ENCODE assay signal across 16 cellular contexts in the genomic region with DNA sequence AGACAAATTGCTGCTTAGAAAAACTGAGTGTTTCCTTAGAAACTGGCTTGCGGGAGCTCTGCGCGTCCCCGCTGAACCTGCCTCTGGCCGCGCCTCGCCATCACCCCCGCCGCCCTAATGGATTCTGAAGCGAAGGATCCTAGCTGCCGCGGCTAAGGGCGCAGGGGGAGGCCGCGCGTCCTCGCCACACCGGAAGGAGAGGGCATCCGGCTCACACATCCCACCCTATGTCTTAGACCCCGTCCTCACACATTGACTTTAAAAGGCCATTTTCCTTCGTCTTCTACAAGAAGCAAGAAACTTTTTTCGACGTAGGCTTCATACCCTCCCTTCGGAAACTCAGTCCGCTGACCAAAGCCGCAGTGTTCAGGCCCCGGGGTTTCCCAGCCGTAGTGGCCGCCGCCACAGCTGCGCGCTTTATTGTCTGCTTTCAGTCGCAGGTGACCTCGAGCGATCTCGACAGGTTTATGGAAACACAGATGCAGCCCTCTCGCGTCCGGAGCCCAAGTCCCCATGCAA. TPM values are rescaled to one million over a fixed set of nuclear protein-coding genes. Genes with fewer than 3 reads are reported as not detected.
A peak's percentile ranks its signal among the peaks of the same experiment; 100 is the strongest.
DNase-seq lines count a peak whose midpoint lies in the region; ATAC-seq and TF ChIP-seq lines count a peak whose summit lies in the region.
"Had no signal": no experiment of that assay in that cellular context is flagged by ENCODE, and none has a peak within 500 bp of the region (broad histone marks: within the 10 kb centered on the region; RNA-seq: fewer than 3 reads in every experiment).

No MANE protein-coding gene starts in this region.

- H3K9me3 ChIP-seq in iPS-18c (ENCODE audit: control insufficient read depth, insufficient read depth, low read length) = no peaks in the 10 kb centered on the region
- peaks cover 7% of the 10 kb centered on the region for H3K9me3 ChIP-seq in BE2C
- H3K9me3 ChIP-seq: transverse colon had no signal

- peaks cover 3% of the 10 kb centered on the region for H3K36me3 Mint-ChIP-seq in activated naive CD4-positive, alpha-beta T cell treated with anti-CD3 and anti-CD28 coated beads, Interleukin-2, amount 10 ng/mL, durations not matched to agents 7 days and 5 days
- H3K36me3 Mint-ChIP-seq in activated naive CD4-positive, alpha-beta T cell treated with anti-CD3 and anti-CD28 coated beads for 36 hours (ENCODE audit: low read depth) = peaks cover 1% of the 10 kb centered on the region
- peaks cover 5 to 7% of the 10 kb centered on the region in 2 donors for H3K36me3 Mint-ChIP-seq in stimulated activated naive B cell treated with anti-CD40 and anti-IgM and Interleukin-4, amounts not matched to agents 10 μg/mL and 1 μg/mL and 100 μg/mL, for 72 hours
- H3K36me3 Mint-ChIP-seq: memory B cell had no signal

- DNase-seq in activated naive CD4-positive, alpha-beta T cell treated with anti-CD3 and anti-CD28 coated beads, Interleukin-2, amount 10 ng/mL, durations not matched to agents 7 days and 5 days = no peak
- no peak for DNase-seq in activated naive CD4-positive, alpha-beta T cell treated with anti-CD3 and anti-CD28 coated beads for 36 hours
- DNase-seq in NCI-H510A (lab: John Stamatoyannopoulos, UW) (peak; percentile 30), BE2C (no peak)
- no peak for DNase-seq in stimulated activated naive B cell treated with anti-CD40 and anti-IgM and Interleukin-4, amounts not matched to agents 10 μg/mL and 1 μg/mL and 100 μg/mL, for 72 hours
- DNase-seq: SK-N-SH, transverse colon had no signal

- no peaks in the 10 kb centered on the region for H3K4me1 ChIP-seq in BE2C

- no peaks in the 10 kb centered on the region for H3K36me3 ChIP-seq in BE2C
- H3K36me3 ChIP-seq: transverse colon had no signal

- no peak for ATAC-seq in stimulated activated naive B cell treated with anti-CD40 and anti-IgM and Interleukin-4, amounts not matched to agents 10 μg/mL and 1 μg/mL and 100 μg/mL, for 72 hours (replicated peaks)
- no peak for ATAC-seq in GM19455 (IDR thresholded peaks at IDR 0.05; ENCODE audit: unreplicated experiment)
- ATAC-seq in HG03280 (IDR thresholded peaks at IDR 0.05; ENCODE audit: unreplicated experiment) = no peak

- peak overlapping the region; percentile 34 for H3K27ac Mint-ChIP-seq in activated naive CD4-positive, alpha-beta T cell treated with anti-CD3 and anti-CD28 coated beads, Interleukin-2, amount 10 ng/mL, durations not matched to agents 7 days and 5 days
- no peak overlapping the region for H3K27ac Mint-ChIP-seq in activated naive CD4-positive, alpha-beta T cell treated with anti-CD3 and anti-CD28 coated beads for 36 hours
- peak overlapping the region; percentile 76 for H3K27ac Mint-ChIP-seq in stimulated activated naive B cell treated with anti-CD40 and anti-IgM and Interleukin-4, amounts not matched to agents 10 μg/mL and 1 μg/mL and 100 μg/mL, for 72 hours
- H3K27ac Mint-ChIP-seq: memory B cell had no signal

- CTCF ChIA-PET in activated naive CD4-positive, alpha-beta T cell treated with anti-CD3 and anti-CD28 coated beads, Interleukin-2, amount 10 ng/mL, durations not matched to agents 7 days and 5 days (lab: Charles Lee) = no interaction called here
- CTCF ChIA-PET in activated naive CD4-positive, alpha-beta T cell treated with anti-CD3 and anti-CD28 coated beads for 36 hours (lab: Charles Lee) = interaction anchor here (0.6 kb wide), 1 partner anchor 1253 kb away, joined by 3 read pairs; no protein-coding TSS in a partner anchor

- intact Hi-C loops in activated naive CD4-positive, alpha-beta T cell treated with anti-CD3 and anti-CD28 coated beads for 36 hours (cut with micrococcal nuclease) = loop anchor here (1.0 kb wide), 1 partner anchor 8 kb away; no protein-coding TSS in a partner anchor

- no peak for TF ChIP-seq CTCF in BE2C (IDR thresholded peaks at IDR 0.05; ENCODE audit: low read depth, low read length)

- H3K27me3 Mint-ChIP-seq in activated naive CD4-positive, alpha-beta T cell treated with anti-CD3 and anti-CD28 coated beads, Interleukin-2, amount 10 ng/mL, durations not matched to agents 7 days and 5 days = peaks cover 68% of the 10 kb centered on the region
- peaks cover 78% of the 10 kb centered on the region for H3K27me3 Mint-ChIP-seq in activated naive CD4-positive, alpha-beta T cell treated with anti-CD3 and anti-CD28 coated beads for 36 hours (ENCODE audit: low read depth)
- H3K27me3 Mint-ChIP-seq in stimulated activated naive B cell treated with anti-CD40 and anti-IgM and Interleukin-4, amounts not matched to agents 10 μg/mL and 1 μg/mL and 100 μg/mL, for 72 hours = peaks cover 69 to 76% of the 10 kb centered on the region in 2 donors

- peak overlapping the region; percentile 66 for H3K4me3 ChIP-seq in iPS-18c (ENCODE audit: insufficient read depth, low read depth, low read length)
- H3K4me3 ChIP-seq in BE2C (ENCODE audit: low read depth, low read length) = no peak overlapping the region
- H3K4me3 ChIP-seq: GM12878 had no signal

- peaks cover 7% of the 10 kb centered on the region for H3K9me3 Mint-ChIP-seq in activated naive CD4-positive, alpha-beta T cell treated with anti-CD3 and anti-CD28 coated beads, Interleukin-2, amount 10 ng/mL, durations not matched to agents 7 days and 5 days
- peaks cover 2% of the 10 kb centered on the region for H3K9me3 Mint-ChIP-seq in activated naive CD4-positive, alpha-beta T cell treated with anti-CD3 and anti-CD28 coated beads for 36 hours
- H3K9me3 Mint-ChIP-seq in stimulated activated naive B cell treated with anti-CD40 and anti-IgM and Interleukin-4, amounts not matched to agents 10 μg/mL and 1 μg/mL and 100 μg/mL, for 72 hours = peaks cover 3 to 5% of the 10 kb centered on the region in 2 donors

- no peak overlapping the region for H3K4me3 Mint-ChIP-seq in activated naive CD4-positive, alpha-beta T cell treated with anti-CD3 and anti-CD28 coated beads, Interleukin-2, amount 10 ng/mL, durations not matched to agents 7 days and 5 days
- no peak overlapping the region for H3K4me3 Mint-ChIP-seq in activated naive CD4-positive, alpha-beta T cell treated with anti-CD3 and anti-CD28 coated beads for 36 hours
- H3K4me3 Mint-ChIP-seq in stimulated activated naive B cell treated with anti-CD40 and anti-IgM and Interleukin-4, amounts not matched to agents 10 μg/mL and 1 μg/mL and 100 μg/mL, for 72 hours = peak overlapping the region in 1 of 2 donors; percentile 35
- H3K4me3 Mint-ChIP-seq: memory B cell had no signal

- peaks cover 6% of the 10 kb centered on the region for H3K4me1 Mint-ChIP-seq in activated naive CD4-positive, alpha-beta T cell treated with anti-CD3 and anti-CD28 coated beads, Interleukin-2, amount 10 ng/mL, durations not matched to agents 7 days and 5 days
- peaks cover 7% of the 10 kb centered on the region for H3K4me1 Mint-ChIP-seq in activated naive CD4-positive, alpha-beta T cell treated with anti-CD3 and anti-CD28 coated beads for 36 hours (ENCODE audit: low read depth)
- H3K4me1 Mint-ChIP-seq in stimulated activated naive B cell treated with anti-CD40 and anti-IgM and Interleukin-4, amounts not matched to agents 10 μg/mL and 1 μg/mL and 100 μg/mL, for 72 hours = peaks cover 8 to 17% of the 10 kb centered on the region in 2 donors

- no peaks in the 10 kb centered on the region for H3K27me3 ChIP-seq in BE2C

RNA-seq across cellular contexts. Expression of gene NXPH1, which starts 8.9 kb away (rescaled TPM):
- not detected for total RNA-seq in activated naive CD4-positive, alpha-beta T cell treated with anti-CD3 and anti-CD28 coated beads for 36 hours
- 0.97 TPM for polyA plus RNA-seq in BE2C (2012; ENCODE audit: insufficient read depth, insufficient read length, low read depth)
- total RNA-seq: dermis microvascular lymphatic vessel endothelial cell, fibroblast of lung, GM12878, OCI-LY7, pulmonary artery endothelial cell, transverse colon had no signal
- polyA plus RNA-seq: fibroblast of lung, SK-N-SH had no signal
